Comparison of ENCODE assay signal across 10 cellular contexts in the genomic region with DNA sequence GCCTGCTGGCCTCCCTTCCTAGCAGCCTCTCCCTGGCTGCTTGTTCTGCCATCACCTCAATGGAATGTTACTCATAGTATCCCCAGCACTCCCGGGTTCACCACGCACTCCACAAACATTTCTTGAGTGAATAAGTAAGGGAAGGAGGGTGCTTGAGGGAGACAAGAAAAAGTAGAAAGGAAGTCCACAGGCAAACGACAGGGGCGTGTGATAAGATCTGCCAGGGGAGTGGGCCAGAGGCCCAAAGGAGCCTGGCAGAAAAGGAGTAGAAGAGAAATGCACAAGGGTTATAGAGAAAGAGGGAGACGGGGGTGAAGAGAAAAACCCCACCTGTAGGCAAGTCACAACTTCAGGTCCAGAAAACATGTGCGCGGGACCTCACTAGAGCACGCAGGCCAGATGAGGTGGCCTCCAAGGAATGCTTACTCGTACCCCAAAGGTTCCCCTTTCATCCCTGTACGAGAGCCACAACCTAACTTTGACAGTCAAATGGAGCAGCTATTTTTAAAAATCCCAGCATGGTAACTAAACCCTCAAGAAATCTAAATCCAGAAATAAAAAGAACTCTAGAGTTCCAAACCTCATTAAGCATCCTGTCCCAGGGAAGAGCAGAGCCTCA. TPM values are rescaled to one million over a fixed set of nuclear protein-coding genes. Genes with fewer than 3 reads are reported as not detected.
DNase-seq lines count a peak whose midpoint lies in the region; ATAC-seq and TF ChIP-seq lines count a peak whose summit lies in the region.
"Had no signal": no experiment of that assay in that cellular context is flagged by ENCODE, and none has a peak within 500 bp of the region (broad histone marks: within the 10 kb centered on the region; RNA-seq: fewer than 3 reads in every experiment).

No MANE protein-coding gene starts in this region.

- peaks cover 32% of the 10 kb centered on the region for H3K4me1 Mint-ChIP-seq in endodermal cell

- ATAC-seq in HG03342 (IDR thresholded peaks at IDR 0.05; ENCODE audit: unreplicated experiment) (no peak), HG03175 (IDR thresholded peaks at IDR 0.05; ENCODE audit: unreplicated experiment) (no peak)

- TF ChIP-seq POLR2A in erythroblast (IDR thresholded peaks at IDR 0.05; ENCODE audit: low read length) = no peak

- no peaks in the 10 kb centered on the region for H3K9me3 Mint-ChIP-seq in endodermal cell
- H3K9me3 Mint-ChIP-seq: activated naive CD4-positive, alpha-beta T cell treated with anti-CD3 and anti-CD28 coated beads, Interleukin-2, amount 50 U/mL, for 24 hours had no signal

- TF ChIP-seq CTCF in endodermal cell (conservative IDR thresholded peaks at IDR 0.05) = no peak

- peaks cover 94% of the 10 kb centered on the region for H3K79me2 ChIP-seq in ACC112 (ENCODE audit: control insufficient read depth, insufficient read depth, low read length, unreplicated experiment)

- H3K9ac ChIP-seq in endodermal cell (ENCODE audit: extremely low read depth, low read length, poor library complexity, severe bottlenecking) = peak overlapping the region; percentile 6

- 91 to 95% methylated on average over 4 to 10 of the region's 10 CpGs for WGBS in endodermal cell (ENCODE audit: insufficient coverage in 1 of 2, insufficient read length in 1 of 2), 2 experiments

- H2AFZ ChIP-seq in ACC112 (ENCODE audit: low read length, unreplicated experiment) = peak overlapping the region; percentile 18

- H3K36me3 Mint-ChIP-seq in endodermal cell (ENCODE audit: low read depth) = peaks cover 35% of the 10 kb centered on the region

- H3K4me1 ChIP-seq in ACC112 (ENCODE audit: control insufficient read depth, insufficient read depth, low read length, unreplicated experiment) (peaks cover 69% of the 10 kb centered on the region), endodermal cell (ENCODE audit: control insufficient read depth, insufficient read depth, low read length) (no peaks in the 10 kb centered on the region)

- peak overlapping the region; percentile 90 for H3K27ac Mint-ChIP-seq in endodermal cell
- H3K27ac Mint-ChIP-seq: activated naive CD4-positive, alpha-beta T cell treated with anti-CD3 and anti-CD28 coated beads, Interleukin-2, amount 50 U/mL, for 24 hours had no signal

- H3K36me3 ChIP-seq in ACC112 (ENCODE audit: insufficient read depth, low read length) (no peaks in the 10 kb centered on the region), endodermal cell (ENCODE audit: control insufficient read depth, insufficient read depth, low read length) (peaks cover 29% of the 10 kb centered on the region)

- H3K4me3 ChIP-seq in ACC112 (ENCODE audit: low read depth, low read length) (peak overlapping the region; percentile 59), endodermal cell (ENCODE audit: low read length) (no peak overlapping the region)
- H3K4me3 ChIP-seq: HAP-1 had no signal

- H3K27ac ChIP-seq in ACC112 (ENCODE audit: low read depth, low read length) (peak overlapping the region; percentile 94), endodermal cell (ENCODE audit: low read depth, low read length) (no peak overlapping the region)

- DNase-seq in M059J (ENCODE audit: low read depth) (peak; percentile 95), endodermal cell (no peak), myocyte (ENCODE audit: low read depth) (peak; percentile 87), RPMI8226 (no peak), erythroblast (lab: John Stamatoyannopoulos, UW) (no peak)

- no peaks in the 10 kb centered on the region for H3K27me3 Mint-ChIP-seq in endodermal cell (ENCODE audit: insufficient read depth)
- H3K27me3 Mint-ChIP-seq: activated naive CD4-positive, alpha-beta T cell treated with anti-CD3 and anti-CD28 coated beads, Interleukin-2, amount 50 U/mL, for 24 hours had no signal

- H3K27me3 ChIP-seq in ACC112 (ENCODE audit: insufficient read depth, low read length) (no peaks in the 10 kb centered on the region), endodermal cell (ENCODE audit: control insufficient read depth, insufficient read depth, low read length, poor library complexity, severe bottlenecking) (no peaks in the 10 kb centered on the region)

- no peak overlapping the region for H3K4me3 Mint-ChIP-seq in endodermal cell
- H3K4me3 Mint-ChIP-seq: activated naive CD4-positive, alpha-beta T cell treated with anti-CD3 and anti-CD28 coated beads, Interleukin-2, amount 50 U/mL, for 24 hours had no signal

- H3K9me3 ChIP-seq in endodermal cell (ENCODE audit: control insufficient read depth, low read length) = no peaks in the 10 kb centered on the region
- H3K9me3 ChIP-seq: HAP-1 had no signal

RNA-seq across cellular contexts. Expression of gene ZDHHC7, which starts 6.6 kb away (rescaled TPM):
- 57.0 and 78.0 TPM in 2 replicates for total RNA-seq in M059J (2014; rRNA removed; shearing (Covaris generic))
- total RNA-seq in endodermal cell (10 to 100 TPM; 58.7 to 61.8 TPM), myocyte (54.7 and 75.7 TPM in 2 replicates)
- 35.7 TPM for polyA plus RNA-seq in endodermal cell (2013, experiment 1 of 2)
- polyA plus RNA-seq in endodermal cell (2013, experiment 2 of 2) = 35.7 TPM
- polyA plus RNA-seq in myocyte (2012) = 51.5 TPM

RNA-seq across cellular contexts. Expression of gene KIAA0513, which starts 22.9 kb away (rescaled TPM):
- 5.8 and 18.0 TPM in 2 replicates for total RNA-seq in M059J (2014; rRNA removed; shearing (Covaris generic))
- total RNA-seq in endodermal cell (10 to 100 TPM in 1 of 2 donors, 1 to 10 TPM in 1; 9.2 to 16.0 TPM), myocyte (11.9 and 17.9 TPM in 2 replicates)
- polyA plus RNA-seq in endodermal cell (2013, experiment 1 of 2) = 7.4 TPM
- 6.7 TPM for polyA plus RNA-seq in endodermal cell (2013, experiment 2 of 2)
- 11.4 TPM for polyA plus RNA-seq in myocyte (2012)

Comparison
In these comparisons a context has a peak if more than half of its experiments do, and no peak if none do; other contexts are left out.
1. DNase-seq: peak in M059J (single experiment) and myocyte (single experiment); none in endodermal cell (single experiment), RPMI8226 (single experiment) and erythroblast (0 of 2).